Comparison of ENCODE assay signal across 8 cellular contexts in genomic region chr1:59506952-59507351, GRCh38.
A peak's percentile ranks its signal among the peaks of the same experiment; 100 is the strongest.
DNase-seq lines count a peak whose midpoint lies in the region; ATAC-seq and TF ChIP-seq lines count a peak whose summit lies in the region.

No MANE protein-coding gene starts in this region.

- TF ChIP-seq CTCF in dorsolateral prefrontal cortex (IDR thresholded peaks at IDR 0.05 in 54 of 56, conservative IDR thresholded peaks at IDR 0.05 in 2 of 56; ENCODE audit: low read depth in 1 of 56, partially characterized antibody in 56 of 56), result no peak

- POLR2A ChIA-PET in activated CD4-positive, alpha-beta T cell treated with anti-CD3 and anti-CD28 coated beads for 36 hours (lab: Charles Lee), result no interaction called here

- no peaks in the 10 kb centered on the region for H3K4me1 Mint-ChIP-seq in activated CD4-positive, alpha-beta T cell treated with anti-CD3 and anti-CD28 coated beads for 36 hours

- no peak overlapping the region for H3K4me3 ChIP-seq in dorsolateral prefrontal cortex

- CTCF ChIA-PET in activated CD4-positive, alpha-beta T cell treated with anti-CD3 and anti-CD28 coated beads for 36 hours (lab: Charles Lee), result interaction anchor here (0.7 kb wide), 2 partner anchors 231 to 722 kb away, joined by 3 read pairs; no protein-coding TSS in a partner anchor

- H3K27ac ChIP-seq in dorsolateral prefrontal cortex, result peak overlapping the region in 1 of 59 donors; percentile 10

- DNase-seq in EH (ENCODE audit: low read depth) (peak; percentile 53), MV-4-11 (lab: John Stamatoyannopoulos, UW) (peak; percentile 99), left cardiac atrium (no peak), retina (no peak), DMS79 (lab: John Stamatoyannopoulos, UW) (no peak), dorsolateral prefrontal cortex (no peak)
- no peak for DNase-seq in activated CD4-positive, alpha-beta T cell treated with anti-CD3 and anti-CD28 coated beads for 36 hours

- intact Hi-C loops in left cardiac atrium (cut with DNase I), result no loop called here
- intact Hi-C loops in activated CD4-positive, alpha-beta T cell treated with anti-CD3 and anti-CD28 coated beads for 36 hours (cut with DNase I, micrococcal nuclease), result no loop called here
- intact Hi-C loops in dorsolateral prefrontal cortex (cut with DNase I), result no loop called here

- no peaks in the 10 kb centered on the region for H3K9me3 Mint-ChIP-seq in activated CD4-positive, alpha-beta T cell treated with anti-CD3 and anti-CD28 coated beads for 36 hours (ENCODE audit: low read depth)

- no peak overlapping the region for H3K4me3 Mint-ChIP-seq in activated CD4-positive, alpha-beta T cell treated with anti-CD3 and anti-CD28 coated beads for 36 hours

- ATAC-seq in GM21619 (IDR thresholded peaks at IDR 0.05; ENCODE audit: unreplicated experiment) (peak; percentile 88), left cardiac atrium (peak; percentile 71 to 90)
- no peak for ATAC-seq in activated CD4-positive, alpha-beta T cell treated with anti-CD3 and anti-CD28 coated beads for 36 hours

- H3K27me3 Mint-ChIP-seq in activated CD4-positive, alpha-beta T cell treated with anti-CD3 and anti-CD28 coated beads for 36 hours, result no peaks in the 10 kb centered on the region

- no peak overlapping the region for H3K27ac Mint-ChIP-seq in activated CD4-positive, alpha-beta T cell treated with anti-CD3 and anti-CD28 coated beads for 36 hours

- no peaks in the 10 kb centered on the region for H3K27me3 ChIP-seq in dorsolateral prefrontal cortex

- no peaks in the 10 kb centered on the region for H3K36me3 Mint-ChIP-seq in activated CD4-positive, alpha-beta T cell treated with anti-CD3 and anti-CD28 coated beads for 36 hours (ENCODE audit: low read depth)

Comparison
In these comparisons a context has a peak if more than half of its experiments do, and no peak if none do; other contexts are left out.
1. DNase-seq: peak in EH (single experiment) and MV-4-11 (single experiment); none in left cardiac atrium (single experiment), retina (single experiment), DMS79 (single experiment), activated CD4-positive, alpha-beta T cell treated with anti-CD3 and anti-CD28 coated beads for 36 hours (single experiment) and dorsolateral prefrontal cortex (0 of 10).